Comparison of ENCODE assay signal across 26 cellular contexts in genomic region chr7:40599836-40600235, GRCh38.
"Had no signal": no experiment of that assay in that cellular context is flagged by ENCODE, and none has a peak within 500 bp of the region (broad histone marks: within the 10 kb centered on the region; RNA-seq: fewer than 3 reads in every experiment).

No MANE protein-coding gene starts in this region.

- H3K9me3 Mint-ChIP-seq: activated CD8-positive, alpha-beta T cell treated with anti-CD3 and anti-CD28 coated beads for 36 hours; activated naive CD8-positive, alpha-beta T cell treated with anti-CD3 and anti-CD28 coated beads, Interleukin-2, amount 10 ng/mL, durations not matched to agents 7 days and 5 days; activated T-cell treated with anti-CD3 and anti-CD28 coated beads, Interleukin-2, amount 50 U/mL, for 72 hours had no signal

- H3K9me3 ChIP-seq: adrenal gland, colonic mucosa had no signal

- H3K27ac ChIP-seq: adrenal gland, colonic mucosa, SK-N-MC, WERI-Rb-1 had no signal

- H3K4me1 ChIP-seq: colonic mucosa had no signal

- DNase-seq: activated CD4-positive, alpha-beta T cell treated with anti-CD3 and anti-CD28 coated beads for 4 hours; activated CD8-positive, alpha-beta memory T cell treated with anti-CD3 and anti-CD28 coated beads, Interleukin-2, amount 50 U/mL, for 4 hours; activated CD8-positive, alpha-beta T cell treated with anti-CD3 and anti-CD28 coated beads for 36 hours; activated naive CD4-positive, alpha-beta T cell treated with anti-CD3 and anti-CD28 coated beads, Interleukin-2, amount 50 U/mL, for 16 hours; activated naive CD8-positive, alpha-beta T cell treated with anti-CD3 and anti-CD28 coated beads, Interleukin-2, amount 10 ng/mL, durations not matched to agents 7 days and 5 days; activated T-cell treated with anti-CD3 and anti-CD28 coated beads, Interleukin-2, amount 50 U/mL, for 72 hours; adrenal gland; caudate nucleus; colonic mucosa; NCI-H1105; NCI-H1436; NCI-H1694 treated with DMSO at 0.1 percent for 48 hours; NCI-H2029 treated with DMSO at 0.1 percent for 48 hours; NCI-H345; NCI-H510A; NCI-H526 treated with DMSO at 0.1 percent for 48 hours; NCI-H82; OCI-M1; RPMI8226; T-cell; T-helper 2 cell; T1000; WERI-Rb-1 had no signal

- H3K36me3 Mint-ChIP-seq: activated naive CD8-positive, alpha-beta T cell treated with anti-CD3 and anti-CD28 coated beads, Interleukin-2, amount 10 ng/mL, durations not matched to agents 7 days and 5 days; T-cell had no signal

- H3K27ac Mint-ChIP-seq: activated CD8-positive, alpha-beta T cell treated with anti-CD3 and anti-CD28 coated beads for 36 hours; activated naive CD8-positive, alpha-beta T cell treated with anti-CD3 and anti-CD28 coated beads, Interleukin-2, amount 10 ng/mL, durations not matched to agents 7 days and 5 days; activated T-cell treated with anti-CD3 and anti-CD28 coated beads, Interleukin-2, amount 50 U/mL, for 72 hours; T-cell had no signal

- ATAC-seq: activated CD8-positive, alpha-beta T cell treated with anti-CD3 and anti-CD28 coated beads for 36 hours; activated T-cell treated with anti-CD3 and anti-CD28 coated beads, Interleukin-2, amount 50 U/mL, for 72 hours; Panc1; Right ventricle myocardium inferior; T-cell had no signal

- H3K4me3 ChIP-seq: adrenal gland, colonic mucosa, SK-N-MC had no signal

- H3K27me3 ChIP-seq: adrenal gland, colonic mucosa had no signal

- H3K4me3 Mint-ChIP-seq: activated CD8-positive, alpha-beta T cell treated with anti-CD3 and anti-CD28 coated beads for 36 hours; activated T-cell treated with anti-CD3 and anti-CD28 coated beads, Interleukin-2, amount 50 U/mL, for 72 hours; T-cell had no signal

- H3K36me3 ChIP-seq: adrenal gland, colonic mucosa, WERI-Rb-1 had no signal
